In genomic region chr4:56863441-56864129, GRCh38 we compare ENCODE assay signal across 13 cellular contexts. TPM values are rescaled to one million over a fixed set of nuclear protein-coding genes. Genes with fewer than 3 reads are reported as not detected.
DNase-seq lines count a peak whose midpoint lies in the region; ATAC-seq lines count a peak whose summit lies in the region.
"Had no signal": no experiment of that assay in that cellular context is flagged by ENCODE, and none has a peak within 500 bp of the region (broad histone marks: within the 10 kb centered on the region; RNA-seq: fewer than 3 reads in every experiment).

No MANE protein-coding gene starts in this region.

- intact Hi-C loops in activated T-helper 1 cell treated with anti-CD3 and anti-CD28 coated beads, Interleukin-12 subunit alpha, Interleukin-12 subunit beta, Interleukin-2, Interleukin-4 antibody, amounts not matched to agents 30 ng/mL and 10 ng/mL and 1 ng/mL, durations not matched to agents 14 hours and 24 hours and 36 hours (cut with micrococcal nuclease), result no loop called here

- DNase-seq in stimulated activated CD4-positive, alpha-beta T cell treated with anti-CD3 and anti-CD28 coated beads, Interleukin-4, amount 100 ng/mL, for 48 hours (ENCODE audit: low read depth in 2 of 2), result peak; percentile 1 to 4
- no peak for DNase-seq in stimulated activated CD4-positive, alpha-beta T cell treated with anti-CD3 and anti-CD28 coated beads, Interleukin-2, amount 100 ng/mL, for 24 hours
- DNase-seq in activated T-helper 1 cell treated with anti-CD3 and anti-CD28 coated beads, Interleukin-12 subunit alpha, Interleukin-12 subunit beta, Interleukin-2, Interleukin-4 antibody, amounts not matched to agents 30 ng/mL and 10 ng/mL and 1 ng/mL, durations not matched to agents 14 hours and 24 hours and 36 hours (ENCODE audit: low spot score), result no peak
- DNase-seq in NCI-H128 (lab: John Stamatoyannopoulos, UW; ENCODE audit: unreplicated experiment) (no peak), NK-92 (lab: John Stamatoyannopoulos, UW; ENCODE audit: unreplicated experiment) (no peak), RPMI8226 (no peak)
- DNase-seq in central memory CD4-positive, alpha-beta T cell, result no peak
- DNase-seq: activated effector memory CD4-positive, alpha-beta T cell treated with Interleukin-2 at 50 U/mL for 16 hours; MM.1S; thyroid gland had no signal

- peak overlapping the region; percentile 43 for H3K27ac Mint-ChIP-seq in activated T-helper 1 cell treated with anti-CD3 and anti-CD28 coated beads, Interleukin-12 subunit alpha, Interleukin-12 subunit beta, Interleukin-2, Interleukin-4 antibody, amounts not matched to agents 30 ng/mL and 10 ng/mL and 1 ng/mL, durations not matched to agents 14 hours and 24 hours and 36 hours

- no peaks in the 10 kb centered on the region for H3K9me3 Mint-ChIP-seq in activated T-helper 1 cell treated with anti-CD3 and anti-CD28 coated beads, Interleukin-12 subunit alpha, Interleukin-12 subunit beta, Interleukin-2, Interleukin-4 antibody, amounts not matched to agents 30 ng/mL and 10 ng/mL and 1 ng/mL, durations not matched to agents 14 hours and 24 hours and 36 hours

- peaks cover 2% of the 10 kb centered on the region for H3K27me3 Mint-ChIP-seq in activated T-helper 1 cell treated with anti-CD3 and anti-CD28 coated beads, Interleukin-12 subunit alpha, Interleukin-12 subunit beta, Interleukin-2, Interleukin-4 antibody, amounts not matched to agents 30 ng/mL and 10 ng/mL and 1 ng/mL, durations not matched to agents 14 hours and 24 hours and 36 hours (ENCODE audit: insufficient read depth)

- H3K4me1 Mint-ChIP-seq in activated T-helper 1 cell treated with anti-CD3 and anti-CD28 coated beads, Interleukin-12 subunit alpha, Interleukin-12 subunit beta, Interleukin-2, Interleukin-4 antibody, amounts not matched to agents 30 ng/mL and 10 ng/mL and 1 ng/mL, durations not matched to agents 14 hours and 24 hours and 36 hours (ENCODE audit: low read depth), result no peaks in the 10 kb centered on the region

- H3K4me3 Mint-ChIP-seq in activated T-helper 1 cell treated with anti-CD3 and anti-CD28 coated beads, Interleukin-12 subunit alpha, Interleukin-12 subunit beta, Interleukin-2, Interleukin-4 antibody, amounts not matched to agents 30 ng/mL and 10 ng/mL and 1 ng/mL, durations not matched to agents 14 hours and 24 hours and 36 hours, result no peak overlapping the region

- no peaks in the 10 kb centered on the region for H3K36me3 Mint-ChIP-seq in activated T-helper 1 cell treated with anti-CD3 and anti-CD28 coated beads, Interleukin-12 subunit alpha, Interleukin-12 subunit beta, Interleukin-2, Interleukin-4 antibody, amounts not matched to agents 30 ng/mL and 10 ng/mL and 1 ng/mL, durations not matched to agents 14 hours and 24 hours and 36 hours (ENCODE audit: low read depth)

- peak; percentile 32 for ATAC-seq in HG03558 (IDR thresholded peaks at IDR 0.05; ENCODE audit: extremely low read depth, unreplicated experiment)

RNA-seq across cellular contexts. Expression of gene SPINK2, which starts 42.1 kb away (rescaled TPM):
- not detected in 2 replicates for total RNA-seq in activated T-helper 1 cell treated with anti-CD3 and anti-CD28 coated beads, Interleukin-12 subunit alpha, Interleukin-12 subunit beta, Interleukin-2, Interleukin-4 antibody, amounts not matched to agents 30 ng/mL and 10 ng/mL and 1 ng/mL, durations not matched to agents 14 hours and 24 hours and 36 hours
- total RNA-seq: G401, glomerular endothelial cell had no signal

RNA-seq across cellular contexts. Expression of gene REST, which starts 44.1 kb away (rescaled TPM):
- total RNA-seq in activated T-helper 1 cell treated with anti-CD3 and anti-CD28 coated beads, Interleukin-12 subunit alpha, Interleukin-12 subunit beta, Interleukin-2, Interleukin-4 antibody, amounts not matched to agents 30 ng/mL and 10 ng/mL and 1 ng/mL, durations not matched to agents 14 hours and 24 hours and 36 hours, result 52.4 and 60.0 TPM in 2 replicates

Comparison
In these comparisons a context has a peak if more than half of its experiments do, and no peak if none do; other contexts are left out.
1. DNase-seq: peak in stimulated activated CD4-positive, alpha-beta T cell treated with anti-CD3 and anti-CD28 coated beads, Interleukin-4, amount 100 ng/mL, for 48 hours (2 of 2); none in stimulated activated CD4-positive, alpha-beta T cell treated with anti-CD3 and anti-CD28 coated beads, Interleukin-2, amount 100 ng/mL, for 24 hours (0 of 2), activated T-helper 1 cell treated with anti-CD3 and anti-CD28 coated beads, Interleukin-12 subunit alpha, Interleukin-12 subunit beta, Interleukin-2, Interleukin-4 antibody, amounts not matched to agents 30 ng/mL and 10 ng/mL and 1 ng/mL, durations not matched to agents 14 hours and 24 hours and 36 hours (single experiment), NCI-H128 (single experiment), central memory CD4-positive, alpha-beta T cell (single experiment), NK-92 (single experiment) and RPMI8226 (single experiment).